Comparison of ENCODE assay signal across 12 cellular contexts in genomic region chr14:49907186-49907585, GRCh38. TPM values are rescaled to one million over a fixed set of nuclear protein-coding genes. Genes with fewer than 3 reads are reported as not detected.
DNase-seq lines count a peak whose midpoint lies in the region; ATAC-seq and TF ChIP-seq lines count a peak whose summit lies in the region.
"Had no signal": no experiment of that assay in that cellular context is flagged by ENCODE, and none has a peak within 500 bp of the region (broad histone marks: within the 10 kb centered on the region; RNA-seq: fewer than 3 reads in every experiment).

No MANE protein-coding gene starts in this region.

- peaks cover 2% of the 10 kb centered on the region for H3K9me3 Mint-ChIP-seq in activated CD8-positive, alpha-beta memory T cell treated with anti-CD3 and anti-CD28 coated beads, Interleukin-2, amount 10 ng/mL, durations not matched to agents 7 days and 5 days (ENCODE audit: low read depth)
- H3K9me3 Mint-ChIP-seq in stimulated activated memory B cell treated with anti-CD40 and anti-IgM and Interleukin-4, amounts not matched to agents 10 μg/mL and 1 μg/mL and 100 μg/mL, for 72 hours: peaks cover 1% of the 10 kb centered on the region

- H3K36me3 Mint-ChIP-seq in activated CD8-positive, alpha-beta memory T cell treated with anti-CD3 and anti-CD28 coated beads, Interleukin-2, amount 10 ng/mL, durations not matched to agents 7 days and 5 days: peaks cover 12% of the 10 kb centered on the region
- no peaks in the 10 kb centered on the region for H3K36me3 Mint-ChIP-seq in T-helper 17 cell (ENCODE audit: low read depth)
- peaks cover 15% of the 10 kb centered on the region for H3K36me3 Mint-ChIP-seq in stimulated activated memory B cell treated with anti-CD40 and anti-IgM and Interleukin-4, amounts not matched to agents 10 μg/mL and 1 μg/mL and 100 μg/mL, for 72 hours

- peak overlapping the region; percentile 43 for H3K27ac Mint-ChIP-seq in activated CD8-positive, alpha-beta memory T cell treated with anti-CD3 and anti-CD28 coated beads, Interleukin-2, amount 10 ng/mL, durations not matched to agents 7 days and 5 days
- peak overlapping the region; percentile 68 for H3K27ac Mint-ChIP-seq in T-helper 17 cell
- H3K27ac Mint-ChIP-seq in stimulated activated memory B cell treated with anti-CD40 and anti-IgM and Interleukin-4, amounts not matched to agents 10 μg/mL and 1 μg/mL and 100 μg/mL, for 72 hours: peak overlapping the region; percentile 49

- H2AFZ ChIP-seq in hepatocyte: no peak overlapping the region

- H3K36me3 ChIP-seq in hepatocyte (replicated peaks; ENCODE audit: insufficient read depth, low read depth): no peaks in the 10 kb centered on the region
- H3K36me3 ChIP-seq in lower lobe of right lung: no peaks in the 10 kb centered on the region
- H3K36me3 ChIP-seq: gastroesophageal sphincter had no signal

- ATAC-seq in activated CD8-positive, alpha-beta memory T cell treated with anti-CD3 and anti-CD28 coated beads, Interleukin-2, amount 10 ng/mL, durations not matched to agents 7 days and 5 days: peak; percentile 45
- no peak for ATAC-seq in T-helper 17 cell
- no peak for ATAC-seq in stimulated activated memory B cell treated with anti-CD40 and anti-IgM and Interleukin-4, amounts not matched to agents 10 μg/mL and 1 μg/mL and 100 μg/mL, for 72 hours
- no peak for ATAC-seq in lower lobe of right lung
- ATAC-seq: gastroesophageal sphincter had no signal

- no peaks in the 10 kb centered on the region for H3K27me3 ChIP-seq in hepatocyte
- no peaks in the 10 kb centered on the region for H3K27me3 ChIP-seq in lower lobe of right lung (ENCODE audit: low read depth)
- H3K27me3 ChIP-seq: gastroesophageal sphincter had no signal

- no peak overlapping the region for H3K27ac ChIP-seq in hepatocyte
- no peak overlapping the region for H3K27ac ChIP-seq in lower lobe of right lung

- H3K4me3 ChIP-seq in epithelial cell of esophagus (ENCODE audit: low read length): no peak overlapping the region
- H3K4me3 ChIP-seq in hepatocyte: no peak overlapping the region
- H3K4me3 ChIP-seq in lower lobe of right lung: no peak overlapping the region
- H3K4me3 ChIP-seq: gastroesophageal sphincter had no signal

- no peak for TF ChIP-seq CTCF in epithelial cell of esophagus (IDR thresholded peaks at IDR 0.05; ENCODE audit: insufficient read depth, low read depth, low read length, missing control alignments)
- TF ChIP-seq CTCF in hepatocyte (IDR thresholded peaks at IDR 0.05; ENCODE audit: poor library complexity): no peak
- no peak for TF ChIP-seq CTCF in lower lobe of right lung (IDR thresholded peaks at IDR 0.05)

- H3K4me2 ChIP-seq in hepatocyte: no peak overlapping the region

- DNase-seq in activated CD8-positive, alpha-beta memory T cell treated with anti-CD3 and anti-CD28 coated beads, Interleukin-2, amount 10 ng/mL, durations not matched to agents 7 days and 5 days: no peak
- no peak for DNase-seq in activated CD8-positive, alpha-beta memory T cell treated with anti-CD3 and anti-CD28 coated beads, Interleukin-2, amount 50 U/mL, for 4 hours
- DNase-seq in T-helper 17 cell: no peak
- peak; percentile 75 for DNase-seq in epithelial cell of esophagus (ENCODE audit: low read depth)
- no peak for DNase-seq in hepatocyte (ENCODE audit: low spot score)
- DNase-seq in lower lobe of right lung: no peak
- DNase-seq in DMS153 treated with DMSO at 0.1 percent for 48 hours (lab: John Stamatoyannopoulos, UW; ENCODE audit: unreplicated experiment): no peak
- DNase-seq: cerebellar nuclear complex; NCI-H1436; NK-92 treated with Interleukin-12 subunit alpha and Interleukin-12 subunit beta, amount 100 ng/mL, for 24 hours had no signal

- no peak overlapping the region for H3K4me3 Mint-ChIP-seq in activated CD8-positive, alpha-beta memory T cell treated with anti-CD3 and anti-CD28 coated beads, Interleukin-2, amount 10 ng/mL, durations not matched to agents 7 days and 5 days
- H3K4me3 Mint-ChIP-seq in T-helper 17 cell: no peak overlapping the region
- no peak overlapping the region for H3K4me3 Mint-ChIP-seq in stimulated activated memory B cell treated with anti-CD40 and anti-IgM and Interleukin-4, amounts not matched to agents 10 μg/mL and 1 μg/mL and 100 μg/mL, for 72 hours

- H3K9me3 ChIP-seq in T-helper 17 cell (ENCODE audit: control insufficient read depth, low read length, poor library complexity, severe bottlenecking) (no peaks in the 10 kb centered on the region), hepatocyte (ENCODE audit: low read depth) (no peaks in the 10 kb centered on the region), lower lobe of right lung (no peaks in the 10 kb centered on the region)
- H3K9me3 ChIP-seq: gastroesophageal sphincter had no signal

- no peaks in the 10 kb centered on the region for H4K20me1 ChIP-seq in hepatocyte (ENCODE audit: insufficient read depth, poor library complexity, severe bottlenecking)

- H3K9me2 ChIP-seq in hepatocyte (replicated peaks; ENCODE audit: insufficient read depth): no peaks in the 10 kb centered on the region

- CTCF ChIA-PET in activated CD8-positive, alpha-beta memory T cell treated with anti-CD3 and anti-CD28 coated beads, Interleukin-2, amount 10 ng/mL, durations not matched to agents 7 days and 5 days (lab: Charles Lee): interaction anchor here (1.5 to 2.2 kb wide), 2 partner anchors 45 to 68 kb away, joined by 3 to 6 read pairs; no protein-coding TSS in a partner anchor

- peaks cover 43% of the 10 kb centered on the region for H3K4me1 Mint-ChIP-seq in activated CD8-positive, alpha-beta memory T cell treated with anti-CD3 and anti-CD28 coated beads, Interleukin-2, amount 10 ng/mL, durations not matched to agents 7 days and 5 days
- H3K4me1 Mint-ChIP-seq in T-helper 17 cell: peaks cover 14% of the 10 kb centered on the region
- peaks cover 42% of the 10 kb centered on the region for H3K4me1 Mint-ChIP-seq in stimulated activated memory B cell treated with anti-CD40 and anti-IgM and Interleukin-4, amounts not matched to agents 10 μg/mL and 1 μg/mL and 100 μg/mL, for 72 hours

- H3K4me1 ChIP-seq in hepatocyte (ENCODE audit: insufficient read depth): no peaks in the 10 kb centered on the region
- H3K4me1 ChIP-seq in lower lobe of right lung: peaks cover 26% of the 10 kb centered on the region
- H3K4me1 ChIP-seq: gastroesophageal sphincter had no signal

- 58% methylated on average over 5 of the region's 5 CpGs for WGBS in hepatocyte (ENCODE audit: low lambda C conversion rate, missing lambda C conversion rate)

- no peaks in the 10 kb centered on the region for H3K79me2 ChIP-seq in hepatocyte

- no peaks in the 10 kb centered on the region for H3K27me3 Mint-ChIP-seq in activated CD8-positive, alpha-beta memory T cell treated with anti-CD3 and anti-CD28 coated beads, Interleukin-2, amount 10 ng/mL, durations not matched to agents 7 days and 5 days
- no peaks in the 10 kb centered on the region for H3K27me3 Mint-ChIP-seq in T-helper 17 cell
- no peaks in the 10 kb centered on the region for H3K27me3 Mint-ChIP-seq in stimulated activated memory B cell treated with anti-CD40 and anti-IgM and Interleukin-4, amounts not matched to agents 10 μg/mL and 1 μg/mL and 100 μg/mL, for 72 hours

- intact Hi-C loops in lower lobe of right lung (cut with DNase I): no loop called here

RNA-seq across cellular contexts. Expression of gene ARF6, which starts 14.3 kb away (rescaled TPM):
- 100 to 1,000 TPM; 171 to 190 TPM for total RNA-seq in activated CD8-positive, alpha-beta memory T cell treated with anti-CD3 and anti-CD28 coated beads, Interleukin-2, amount 10 ng/mL, durations not matched to agents 7 days and 5 days
- 10 to 100 TPM; 95.2 to 98.5 TPM for total RNA-seq in T-helper 17 cell
- 64.8 and 67.6 TPM in 2 replicates for total RNA-seq in hepatocyte
- polyA plus RNA-seq in hepatocyte: 52.1 and 53.9 TPM in 2 replicates
- total RNA-seq in lower lobe of right lung: 65.3 TPM

RNA-seq across cellular contexts. Expression of gene NEMF, which starts 54.6 kb away (rescaled TPM):
- 10 to 100 TPM; 78.7 to 82.8 TPM for total RNA-seq in activated CD8-positive, alpha-beta memory T cell treated with anti-CD3 and anti-CD28 coated beads, Interleukin-2, amount 10 ng/mL, durations not matched to agents 7 days and 5 days
- total RNA-seq in T-helper 17 cell: 10 to 100 TPM; 83.4 to 83.5 TPM
- total RNA-seq in hepatocyte: 34.0 and 62.9 TPM in 2 replicates
- polyA plus RNA-seq in hepatocyte: 49.5 and 69.9 TPM in 2 replicates
- total RNA-seq in lower lobe of right lung: 66.1 TPM
